8 cellular contexts compared by ENCODE assay signal in genomic region chr7:24572421-24573007, GRCh38. TPM values are rescaled to one million over a fixed set of nuclear protein-coding genes. Genes with fewer than 3 reads are reported as not detected.
DNase-seq lines count a peak whose midpoint lies in the region; ATAC-seq and TF ChIP-seq lines count a peak whose summit lies in the region.

No MANE protein-coding gene starts in this region.

- WGBS in hepatocyte (ENCODE audit: low lambda C conversion rate, missing lambda C conversion rate): 4% methylated on average over 15 of the region's 15 CpGs

- CTCF ChIA-PET in RWPE1 (lab: Yijun Ruan, JAX): interaction anchor here (0.5 to 0.7 kb wide), 2 partner anchors 431 to 709 kb away, joined by 3 to 5 read pairs; no protein-coding TSS in a partner anchor

- no peaks in the 10 kb centered on the region for H3K9me2 ChIP-seq in hepatocyte (replicated peaks; ENCODE audit: insufficient read depth)

- POLR2A ChIA-PET in RWPE1 (lab: Yijun Ruan, JAX; ENCODE audit: low non-redundant PET): interaction anchor here (0.6 kb wide), 1 partner anchor 26 kb away, joined by 3 read pairs; no protein-coding TSS in a partner anchor

- H3K4me3 ChIP-seq in BE2C (ENCODE audit: low read depth, low read length): peak overlapping the region; percentile 76
- peak overlapping the region; percentile 58 for H3K4me3 ChIP-seq in HAP-1
- H3K4me3 ChIP-seq in hepatocyte: peak overlapping the region; percentile 73
- peak overlapping the region; percentile 80 for H3K4me3 ChIP-seq in rectal smooth muscle tissue (ENCODE audit: low read length)

- H3K9ac ChIP-seq in rectal smooth muscle tissue (ENCODE audit: low read length): no peak overlapping the region

- no peaks in the 10 kb centered on the region for H4K20me1 ChIP-seq in hepatocyte (ENCODE audit: insufficient read depth, poor library complexity, severe bottlenecking)

- H3K4me1 ChIP-seq in BE2C (peaks cover 6% of the 10 kb centered on the region), HAP-1 (peaks cover 16% of the 10 kb centered on the region), hepatocyte (ENCODE audit: insufficient read depth) (peaks cover 11% of the 10 kb centered on the region), rectal smooth muscle tissue (ENCODE audit: control insufficient read depth, insufficient read depth, low read length) (peaks cover 3% of the 10 kb centered on the region)

- H3K27ac ChIP-seq in RWPE1 (peak overlapping the region; percentile 94), hepatocyte (peak overlapping the region; percentile 92), rectal smooth muscle tissue (ENCODE audit: low read depth, low read length) (no peak overlapping the region)

- peak overlapping the region; percentile 87 for H3K4me2 ChIP-seq in hepatocyte

- H2AFZ ChIP-seq in hepatocyte: peak overlapping the region; percentile 80

- H3K36me3 ChIP-seq in BE2C (no peaks in the 10 kb centered on the region), HAP-1 (replicated peaks) (no peaks in the 10 kb centered on the region), hepatocyte (replicated peaks; ENCODE audit: insufficient read depth, low read depth) (no peaks in the 10 kb centered on the region), rectal smooth muscle tissue (ENCODE audit: control insufficient read depth, insufficient read depth, low read length) (no peaks in the 10 kb centered on the region)

- H3K79me2 ChIP-seq in hepatocyte: peaks cover 24% of the 10 kb centered on the region

- H3K27me3 ChIP-seq in BE2C (peaks cover 3% of the 10 kb centered on the region), HAP-1 (ENCODE audit: low read depth) (peaks cover 8% of the 10 kb centered on the region), hepatocyte (peaks cover 6% of the 10 kb centered on the region), rectal smooth muscle tissue (ENCODE audit: control insufficient read depth, insufficient read depth, low read length) (no peaks in the 10 kb centered on the region)

- in situ Hi-C loops in HAP-1 (cut with MboI; ENCODE audit: low sequenced_read_pairs): no loop called here

- peak; percentile 17 for DNase-seq in BE2C
- peak in 1 of 2 experiments; percentile 49 for DNase-seq in HAP-1 (ENCODE audit: low spot score in 2 of 2)
- peak; percentile 67 for DNase-seq in RWPE1 (ENCODE audit: low spot score)
- DNase-seq in astrocyte of the hippocampus (ENCODE audit: low read depth, low spot score): peak; percentile 80
- peak; percentile 60 for DNase-seq in hepatocyte (ENCODE audit: low spot score)
- no peak for DNase-seq in DMS 273 treated with DMSO at 0.1 percent for 48 hours (lab: John Stamatoyannopoulos, UW)

- no peak for TF ChIP-seq CTCF in BE2C (IDR thresholded peaks at IDR 0.05; ENCODE audit: low read depth, low read length)
- TF ChIP-seq CTCF in RWPE1 (conservative IDR thresholded peaks at IDR 0.05; ENCODE audit: low read depth): no peak
- no peak for TF ChIP-seq CTCF in hepatocyte (IDR thresholded peaks at IDR 0.05; ENCODE audit: poor library complexity)

- ATAC-seq in GM19395 (IDR thresholded peaks at IDR 0.05; ENCODE audit: unreplicated experiment): no peak

- no peaks in the 10 kb centered on the region for H3K9me3 ChIP-seq in BE2C
- H3K9me3 ChIP-seq in HAP-1: no peaks in the 10 kb centered on the region
- no peaks in the 10 kb centered on the region for H3K9me3 ChIP-seq in hepatocyte (ENCODE audit: low read depth)

RNA-seq across cellular contexts. Expression of gene PALS2, which starts 0.7 kb away (rescaled TPM):
- 5.3 TPM for polyA plus RNA-seq in BE2C (2012; ENCODE audit: insufficient read depth, insufficient read length, low read depth)
- total RNA-seq in hepatocyte: 74.9 and 84.5 TPM in 2 replicates
- polyA plus RNA-seq in hepatocyte: 37.6 and 43.9 TPM in 2 replicates
